In genomic region chr3:196968233-196969000, GRCh38 we compare ENCODE assay signal across 7 cellular contexts. TPM values are rescaled to one million over a fixed set of nuclear protein-coding genes. Genes with fewer than 3 reads are reported as not detected.
DNase-seq lines count a peak whose midpoint lies in the region; ATAC-seq, FAIRE-seq and TF ChIP-seq lines count a peak whose summit lies in the region.

Gene PIGZ (minus strand): TSS chr3:196968833. CDS start chr3:196952031, 16,802 bp downstream.

- no peak within 1 kb of the TSS; the same call in 1 of the 2 replicates for H2BK12ac ChIP-seq in H1 (ENCODE audit: low read depth, low read length)

- no peak within 1 kb of the TSS for H3K18ac ChIP-seq in H1 (ENCODE audit: extremely low read depth, low read length)

- DNase-seq in GM12865 (ENCODE audit: low read depth): peak; percentile 71
- peak; percentile 31 for DNase-seq in KBM-7
- DNase-seq in H1 (ENCODE audit: low read depth in 1 of 2, low spot score in 2 of 2): peak in 1 of 2 experiments; percentile 71
- no peak for DNase-seq in tibial artery

- TF ChIP-seq CTCF in GM12865 (IDR thresholded peaks at IDR 0.05; ENCODE audit: insufficient read depth, low read depth, low read length, missing control alignments) (no peak), H1 (IDR thresholded peaks at IDR 0.05; ENCODE audit: control extremely low read depth in 1 of 3, insufficient read depth in 1 of 3, low read depth in 1 of 3, low read length in 3 of 3) (no peak), tibial artery (IDR thresholded peaks at IDR 0.05) (no peak)

- no peak within 1 kb of the TSS for H3K4ac ChIP-seq in H1 (replicated peaks; ENCODE audit: insufficient read length, low read depth, low read length)

- POLR2A ChIA-PET in H1 (lab: Charles Lee; ENCODE audit: partially characterized antibody): no interaction called here

- H3K4me2 ChIP-seq in H1 (ENCODE audit: insufficient read depth in 1 of 2, low read depth in 2 of 2, low read length in 2 of 2): peak within 1 kb of the TSS; percentile 70 to 88

- H4K91ac ChIP-seq in H1 (replicated peaks; ENCODE audit: insufficient read length, low read length): no peak within 1 kb of the TSS

- H4K8ac ChIP-seq in H1 (ENCODE audit: extremely low read depth, insufficient read depth, low read length): peak within 1 kb of the TSS; percentile 85

- H3K79me1 ChIP-seq in H1 (ENCODE audit: low read depth, low read length): no peaks in the 10 kb centered on the region

- H2AFZ ChIP-seq in H1 (ENCODE audit: low read length): no peak within 1 kb of the TSS; the same call in 1 of the 2 replicates

- no peaks in the 10 kb centered on the region for H3K79me2 ChIP-seq in H1 (ENCODE audit: control insufficient read depth in 1 of 2, insufficient read depth in 2 of 2, low read length in 2 of 2)

- no peak within 1 kb of the TSS for H4K5ac ChIP-seq in H1 (ENCODE audit: insufficient read length, low read depth, low read length)

- WGBS in H1 (ENCODE audit: extremely low coverage in 1 of 2, insufficient coverage in 1 of 2, insufficient read length in 1 of 2, insufficient replicate concordance in 2 of 2, low coverage in 1 of 2, low lambda C conversion rate in 2 of 2, missing lambda C conversion rate in 1 of 2), 2 experiments: 24% methylated on average over 8 of the region's 80 CpGs; no CpG with 5 or more reads in 1 of the 2 experiments

- no peak for TF ChIP-seq RAD21 in H1 (IDR thresholded peaks at IDR 0.05 in 1 of 2, conservative IDR thresholded peaks at IDR 0.05 in 1 of 2; ENCODE audit: low read depth in 2 of 2, low read length in 2 of 2)

- H3K27me3 ChIP-seq in H1 (replicated peaks in 1 of 4; ENCODE audit: control insufficient read depth in 3 of 4, extremely low read depth in 1 of 4, insufficient read depth in 3 of 4, low read length in 3 of 4): peaks cover 52 to 66% (median 63%) of the 10 kb centered on the region in 4 experiments
- no peaks in the 10 kb centered on the region for H3K27me3 ChIP-seq in mononuclear cell (ENCODE audit: insufficient read depth, low read length)
- H3K27me3 ChIP-seq in tibial artery: no peaks in the 10 kb centered on the region

- intact Hi-C loops in tibial artery (cut with DNase I; ENCODE audit: low total_unique reads): loop anchor here (2.0 to 10.0 kb wide), 3 partner anchors 26 to 224 kb away; partner anchors contain the start of gene NCBP2

- H3K4me3 ChIP-seq in GM12865 (ENCODE audit: low read depth, low read length): peak within 1 kb of the TSS; percentile 81
- peak within 1 kb of the TSS; percentile 26 to 74 (median 31) for H3K4me3 ChIP-seq in H1 (ENCODE audit: extremely low read depth in 1 of 4, insufficient read depth in 2 of 4, low read depth in 3 of 4, low read length in 4 of 4)
- peak within 1 kb of the TSS; percentile 59 for H3K4me3 ChIP-seq in mononuclear cell (ENCODE audit: low read length)
- H3K4me3 ChIP-seq in tibial artery: peak within 1 kb of the TSS; percentile 62 to 82

- no peak within 1 kb of the TSS for H2BK5ac ChIP-seq in H1 (ENCODE audit: low read depth, low read length)

- no peaks in the 10 kb centered on the region for H4K20me1 ChIP-seq in H1 (replicated peaks in 1 of 2; ENCODE audit: control insufficient read depth in 1 of 2, insufficient read depth in 2 of 2, low read length in 2 of 2)

- in situ Hi-C loops in KBM-7 (cut with MboI; ENCODE audit: low pct_unique_long_range_greater_than_20kb, low sequenced_read_pairs): no loop called here

- H3K4me1 ChIP-seq in H1 (replicated peaks in 1 of 4; ENCODE audit: control insufficient read depth in 3 of 4, insufficient read depth in 4 of 4, low read length in 3 of 4): peaks cover 0 to 24% (median 10%) of the 10 kb centered on the region in 4 experiments; a peak in 5 of 7 replicates
- peaks cover 8% of the 10 kb centered on the region for H3K4me1 ChIP-seq in mononuclear cell (ENCODE audit: insufficient read depth, low read length)
- H3K4me1 ChIP-seq in tibial artery: peaks cover 0 to 26% (median 8%) of the 10 kb centered on the region in 4 donors

- no peak for FAIRE-seq in H1 (lab: Jason Lieb, UNC)

- no peak for TF ChIP-seq POLR2A in H1 (IDR thresholded peaks at IDR 0.05; ENCODE audit: control extremely low read depth in 1 of 2, low read depth in 2 of 2, low read length in 2 of 2)

- H2BK120ac ChIP-seq in H1 (replicated peaks; ENCODE audit: low read depth, low read length): no peak within 1 kb of the TSS

- no peak within 1 kb of the TSS for H3K56ac ChIP-seq in H1 (replicated peaks; ENCODE audit: insufficient read length, low read depth, low read length)

- peaks cover 0 to 8% (median 0%) of the 10 kb centered on the region in 4 experiments; a peak in 1 of 8 replicates for H3K36me3 ChIP-seq in H1 (ENCODE audit: control insufficient read depth in 2 of 4, insufficient read depth in 4 of 4, low read length in 3 of 4)
- peaks cover 0 to 6% (median 0%) of the 10 kb centered on the region in 3 donors for H3K36me3 ChIP-seq in tibial artery

- peak; percentile 49 for ATAC-seq in GM21576 (IDR thresholded peaks at IDR 0.05; ENCODE audit: unreplicated experiment)
- peak; percentile 76 to 77 for ATAC-seq in activated CD4-positive, CD25-positive, alpha-beta regulatory T cell treated with anti-CD3 and anti-CD28 coated beads, Interleukin-2, amount 50 U/mL, for 24 hours

- no peak within 1 kb of the TSS for H3K14ac ChIP-seq in H1 (ENCODE audit: insufficient read length)

- H3K27ac ChIP-seq in H1 (ENCODE audit: low read depth, low read length) (no peak within 1 kb of the TSS), tibial artery (peak within 1 kb of the TSS; percentile 64 to 72)

- no peak for TF ChIP-seq EP300 in H1 (IDR thresholded peaks at IDR 0.05; ENCODE audit: borderline replicate concordance in 1 of 2, low read depth in 2 of 2, low read length in 2 of 2)

- no peak within 1 kb of the TSS for H3K9ac ChIP-seq in H1 (replicated peaks in 1 of 4; ENCODE audit: extremely low read depth in 1 of 4, low read depth in 3 of 4, low read length in 3 of 4)

- H3K23ac ChIP-seq in H1 (ENCODE audit: insufficient read length): no peak within 1 kb of the TSS

- H2BK20ac ChIP-seq in H1 (ENCODE audit: low read length): no peak within 1 kb of the TSS

- no peak within 1 kb of the TSS for H2BK15ac ChIP-seq in H1 (ENCODE audit: low read length)

- no peak within 1 kb of the TSS for H2AK5ac ChIP-seq in H1 (ENCODE audit: low read depth, low read length)

- H3K23me2 ChIP-seq in H1 (ENCODE audit: low read depth, low read length): peaks cover 10% of the 10 kb centered on the region; the same call in 1 of the 2 replicates

- no peaks in the 10 kb centered on the region for H3K9me3 ChIP-seq in H1 (ENCODE audit: insufficient read depth in 2 of 2, low read depth in 1 of 2, low read length in 1 of 2)
- no peaks in the 10 kb centered on the region for H3K9me3 ChIP-seq in mononuclear cell (ENCODE audit: low read depth, low read length)
- no peaks in the 10 kb centered on the region for H3K9me3 ChIP-seq in tibial artery

- CTCF ChIA-PET in H1 (lab: Charles Lee; ENCODE audit: partially characterized antibody): no interaction called here

TF ChIP-seq in H1, 55 proteins besides CTCF, POLR2A, EP300 and RAD21:
- peak; percentile 81 for TF ChIP-seq KDM4A (IDR thresholded peaks at IDR 0.05; ENCODE audit: low read depth, low read length, severe bottlenecking)
- TF ChIP-seq SP1 (IDR thresholded peaks at IDR 0.05; ENCODE audit: low read depth, low read length): no peak
- no peak for TF ChIP-seq ZNF274 (IDR thresholded peaks at IDR 0.05; ENCODE audit: borderline replicate concordance, extremely low read depth, low read length)
- TF ChIP-seq CREB1 (IDR thresholded peaks at IDR 0.05): no peak
- TF ChIP-seq SUZ12 (IDR thresholded peaks at IDR 0.05; ENCODE audit: low read length): peak; percentile 42
- 0 out of 2 replicates have a peak, but pooled peaks have one; percentile 10 for TF ChIP-seq MAX (IDR thresholded peaks at IDR 0.05)
- TF ChIP-seq GTF2F1 (IDR thresholded peaks at IDR 0.05; ENCODE audit: borderline replicate concordance, low read depth, low read length): no peak
- no peak for TF ChIP-seq SIX5 (IDR thresholded peaks at IDR 0.05; ENCODE audit: low read depth, low read length)
- no peak for TF ChIP-seq POU5F1 (IDR thresholded peaks at IDR 0.05; ENCODE audit: low read depth, low read length)
- TF ChIP-seq EZH2 (IDR thresholded peaks at IDR 0.05; ENCODE audit: low read depth, low read length, severe bottlenecking): peak; percentile 67
- TF ChIP-seq GABPA (IDR thresholded peaks at IDR 0.05; ENCODE audit: borderline replicate concordance, insufficient read depth, low read length): peak; percentile 28; the same call in 1 of the 2 replicates
- TF ChIP-seq E2F6 (IDR thresholded peaks at IDR 0.05): peak; percentile 9; the same call in 1 of the 2 replicates
- no peak for TF ChIP-seq MAFK (IDR thresholded peaks at IDR 0.05; ENCODE audit: low read depth, low read length)
- no peak for TF ChIP-seq PHF8 (conservative IDR thresholded peaks at IDR 0.05; ENCODE audit: low read depth, low read length)

RNA-seq across cellular contexts. Expression of gene PIGZ, which starts in this region (rescaled TPM):
- not detected in 2 replicates for total RNA-seq in H1 (2021; fragmentation: NEBNext Ultra II Directional; extraction: Animal tissue kit (Norgen Biotek cat#: 25700))
- 0.32 and 0.57 TPM in 2 replicates for polyA plus RNA-seq in H1 (2011; rRNA removed)
- 0.30 TPM for polyA plus RNA-seq in H1 (2011; cell fraction: cytosol; rRNA removed)
- 0.83 TPM for polyA plus RNA-seq in H1 (2011; cell fraction: nucleus; rRNA removed)
- 0.51 to 0.74 TPM (median 0.63 TPM) in 4 replicates for polyA plus RNA-seq in H1 (2012, experiment 1 of 2)
- polyA plus RNA-seq in H1 (2012, experiment 2 of 2): 0.26 TPM
- polyA plus RNA-seq in H1 (2013, experiment 1 of 2): 0.22 TPM
- polyA plus RNA-seq in H1 (2013, experiment 2 of 2): 0.15 TPM
- 0.10 and 1.1 TPM in 2 replicates for polyA minus RNA-seq in H1 (2011; rRNA and poly(A)+ RNA removed)
- polyA minus RNA-seq in H1 (2011; cell fraction: cytosol; rRNA and poly(A)+ RNA removed): 0.37 TPM
- polyA minus RNA-seq in H1 (2011; cell fraction: nucleus; rRNA and poly(A)+ RNA removed): not detected
- 1.0 TPM for total RNA-seq in mononuclear cell

Comparison
In these comparisons a context has a peak if more than half of its experiments do, and no peak if none do; other contexts are left out.
1. DNase-seq: peak in GM12865 (single experiment) and KBM-7 (single experiment); none in tibial artery (0 of 2).
2. H3K4me3 ChIP-seq: peak in every context shown above with its lines; median percentile 81 in GM12865; 72 in tibial artery; 59 in mononuclear cell; 31 in H1.